Comparison of ENCODE assay signal across 12 cellular contexts in the genomic region with DNA sequence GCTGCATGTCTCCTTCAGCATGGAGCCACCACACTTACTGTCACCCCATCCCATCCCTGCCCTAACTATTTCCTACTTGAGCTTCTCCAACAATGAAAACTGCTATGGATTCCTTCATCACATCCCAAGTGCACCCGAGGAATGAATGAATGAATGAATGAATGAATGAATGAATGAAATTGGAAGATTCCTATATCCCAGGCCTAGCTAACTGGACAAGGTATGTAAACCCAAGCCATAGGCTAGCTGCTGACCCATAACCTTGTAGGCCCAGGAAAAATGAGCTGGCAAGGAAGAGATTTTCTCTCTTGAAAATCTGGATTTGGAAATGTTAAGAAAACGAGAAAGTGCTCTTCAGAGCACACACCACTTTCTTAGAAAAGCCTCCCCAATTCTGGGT.
DNase-seq lines count a peak whose midpoint lies in the region; ATAC-seq and TF ChIP-seq lines count a peak whose summit lies in the region.
"Had no signal": no experiment of that assay in that cellular context is flagged by ENCODE, and none has a peak within 500 bp of the region (broad histone marks: within the 10 kb centered on the region; RNA-seq: fewer than 3 reads in every experiment).

No MANE protein-coding gene starts in this region.

- no peak overlapping the region for H3K9ac ChIP-seq in neuronal stem cell (ENCODE audit: low read depth, low read length, poor library complexity)

- no peak overlapping the region for H3K4ac ChIP-seq in neuronal stem cell (ENCODE audit: low read length)

- no peak overlapping the region for H3K23ac ChIP-seq in neuronal stem cell (ENCODE audit: low read depth, low read length, poor library complexity)

- H3K4me1 ChIP-seq in PC-9 (replicated peaks; ENCODE audit: insufficient read depth) (peaks cover 7% of the 10 kb centered on the region; the same call in 1 of the 2 replicates), neuronal stem cell (ENCODE audit: control insufficient read depth in 2 of 2, insufficient read depth in 1 of 2, low read depth in 1 of 2, low read length in 2 of 2) (peaks cover 0 to 3% of the 10 kb centered on the region in 2 donors)
- H3K4me1 ChIP-seq: A549, BE2C, Caco-2 had no signal

- DNase-seq in PC-9 (no peak), dorsolateral prefrontal cortex (no peak), neuronal stem cell (ENCODE audit: low spot score) (no peak), iPS-NIHi7 (ENCODE audit: extremely low spot score) (no peak), NCI-H2029 (lab: John Stamatoyannopoulos, UW) (no peak)
- DNase-seq: BE2C; Caco-2; CD8-positive, alpha-beta memory T cell; DND-41; GDM1 had no signal

- H3K4me3 ChIP-seq in PC-9 (no peak overlapping the region), dorsolateral prefrontal cortex (no peak overlapping the region), neuronal stem cell (ENCODE audit: low read length in 2 of 2) (peak overlapping the region in 1 of 2 donors; percentile 54)
- H3K4me3 ChIP-seq: A549 had no signal

- no peaks in the 10 kb centered on the region for H3K79me2 ChIP-seq in PC-9 (ENCODE audit: low read depth)

- ATAC-seq in SK-N-SH treated with all-trans-retinoic acid at 6 μM for 48 hours: no peak
- ATAC-seq: A549 had no signal

- CTCF ChIA-PET in PC-9 (lab: Charles Lee): no interaction called here

- no peak overlapping the region for H2BK120ac ChIP-seq in neuronal stem cell (ENCODE audit: low read depth, low read length)

- no peak overlapping the region for H4K8ac ChIP-seq in neuronal stem cell (ENCODE audit: low read depth, low read length)

- no peak overlapping the region for H3K14ac ChIP-seq in neuronal stem cell (ENCODE audit: low read length)

- no peaks in the 10 kb centered on the region for H3K79me1 ChIP-seq in neuronal stem cell (ENCODE audit: low read depth, low read length)

- no peaks in the 10 kb centered on the region for H3K27me3 ChIP-seq in PC-9 (ENCODE audit: insufficient read depth, low read depth)
- H3K27me3 ChIP-seq in dorsolateral prefrontal cortex: no peaks in the 10 kb centered on the region
- peaks cover 0 to 3% (median 0%) of the 10 kb centered on the region in 3 experiments for H3K27me3 ChIP-seq in neuronal stem cell (ENCODE audit: control insufficient read depth in 3 of 3, insufficient read depth in 3 of 3, low read depth in 1 of 3, low read length in 3 of 3)

- WGBS in neuronal stem cell (ENCODE audit: extremely low coverage in 2 of 2, insufficient read length in 2 of 2, insufficient replicate concordance in 1 of 2), 2 donors: no CpG with 5 or more reads among the region's 2 CpGs

- no peak overlapping the region for H3K4me2 ChIP-seq in PC-9
- no peak overlapping the region for H3K4me2 ChIP-seq in neuronal stem cell (ENCODE audit: insufficient read depth, low read length, poor library complexity, severe bottlenecking)
- H3K4me2 ChIP-seq: A549 had no signal

- H2BK5ac ChIP-seq in neuronal stem cell (ENCODE audit: low read length): no peak overlapping the region

- no TSS peak for BruUV-seq in PC-9 (replicated peaks; lab: Mats Ljungman, UMichigan)

- H2AFZ ChIP-seq in PC-9: no peak overlapping the region
- no peak overlapping the region for H2AFZ ChIP-seq in neuronal stem cell (ENCODE audit: low read length)

- no peaks in the 10 kb centered on the region for H4K20me1 ChIP-seq in PC-9 (ENCODE audit: insufficient read depth)

- H4K91ac ChIP-seq in neuronal stem cell (ENCODE audit: low read depth, low read length, poor library complexity): no peak overlapping the region

- H3K27ac ChIP-seq in PC-9 (peak overlapping the region; percentile 28; the same call in 1 of the 2 replicates), dorsolateral prefrontal cortex (peak overlapping the region in 31 of 59 donors; percentile 4 to 83 (median 57)), neuronal stem cell (replicated peaks; ENCODE audit: low read length) (no peak overlapping the region)
- H3K27ac ChIP-seq: A549 had no signal

- H2BK15ac ChIP-seq in neuronal stem cell (ENCODE audit: low read length): no peak overlapping the region

- no peak overlapping the region for H2AK5ac ChIP-seq in neuronal stem cell (ENCODE audit: low read depth, low read length)

- no peaks in the 10 kb centered on the region; the same call in 1 of the 2 replicates for H3K9me3 ChIP-seq in PC-9 (ENCODE audit: insufficient read depth, low read depth)
- H3K9me3 ChIP-seq in neuronal stem cell (replicated peaks in 1 of 2; ENCODE audit: control insufficient read depth in 2 of 2, insufficient read depth in 1 of 2, low read depth in 1 of 2, low read length in 2 of 2): peaks cover 0 to 2% of the 10 kb centered on the region in 2 donors
- H3K9me3 ChIP-seq: A549, BE2C, Caco-2 had no signal

- POLR2A ChIA-PET in PC-9 (lab: Charles Lee; ENCODE audit: unreplicated experiment): interaction anchor here (0.6 kb wide), 1 partner anchor 108 kb away, joined by 5 read pairs; no protein-coding TSS in a partner anchor

- no peaks in the 10 kb centered on the region for H3K36me3 ChIP-seq in PC-9 (ENCODE audit: low read depth)
- no peaks in the 10 kb centered on the region for H3K36me3 ChIP-seq in neuronal stem cell (replicated peaks in 1 of 2; ENCODE audit: control insufficient read depth in 2 of 2, insufficient read depth in 2 of 2, low read length in 2 of 2)
- H3K36me3 ChIP-seq: BE2C had no signal

- H3K9me2 ChIP-seq in PC-9 (ENCODE audit: insufficient read depth): no peaks in the 10 kb centered on the region

- intact Hi-C loops in PC-9 (cut with micrococcal nuclease; ENCODE audit: unreplicated experiment) (no loop called here), dorsolateral prefrontal cortex (cut with DNase I) (no loop called here)

- TF ChIP-seq CTCF in PC-9 (conservative IDR thresholded peaks at IDR 0.05) (no peak), dorsolateral prefrontal cortex (IDR thresholded peaks at IDR 0.05 in 54 of 56, conservative IDR thresholded peaks at IDR 0.05 in 2 of 56; ENCODE audit: low read depth in 1 of 56, partially characterized antibody in 56 of 56) (no peak)

- peak overlapping the region; percentile 85 for H3K18ac ChIP-seq in neuronal stem cell (ENCODE audit: low read length)

- no peak overlapping the region for H2BK12ac ChIP-seq in neuronal stem cell (ENCODE audit: low read length)

- H3F3A ChIP-seq in PC-9 (ENCODE audit: insufficient read depth, low read depth): 0 out of 2 replicates have a peak, but pooled peaks cover 5% of the 10 kb centered on the region

TF ChIP-seq in SK-N-SH treated with all-trans-retinoic acid at 6 μM for 48 hours, 23 proteins besides CTCF, POLR2A, EP300 and RAD21 (continues in another document):
- TF ChIP-seq PPARA (CRISPR knock-in tag; IDR thresholded peaks at IDR 0.05; ENCODE audit: borderline replicate concordance): no peak
- TF ChIP-seq RARB (CRISPR knock-in tag; IDR thresholded peaks at IDR 0.05): no peak
- TF ChIP-seq GLIS3 (CRISPR knock-in tag; IDR thresholded peaks at IDR 0.05): no peak
- TF ChIP-seq ZNF565 (CRISPR knock-in tag; conservative IDR thresholded peaks at IDR 0.05; ENCODE audit: low read depth): no peak
- TF ChIP-seq, protein P1, sequence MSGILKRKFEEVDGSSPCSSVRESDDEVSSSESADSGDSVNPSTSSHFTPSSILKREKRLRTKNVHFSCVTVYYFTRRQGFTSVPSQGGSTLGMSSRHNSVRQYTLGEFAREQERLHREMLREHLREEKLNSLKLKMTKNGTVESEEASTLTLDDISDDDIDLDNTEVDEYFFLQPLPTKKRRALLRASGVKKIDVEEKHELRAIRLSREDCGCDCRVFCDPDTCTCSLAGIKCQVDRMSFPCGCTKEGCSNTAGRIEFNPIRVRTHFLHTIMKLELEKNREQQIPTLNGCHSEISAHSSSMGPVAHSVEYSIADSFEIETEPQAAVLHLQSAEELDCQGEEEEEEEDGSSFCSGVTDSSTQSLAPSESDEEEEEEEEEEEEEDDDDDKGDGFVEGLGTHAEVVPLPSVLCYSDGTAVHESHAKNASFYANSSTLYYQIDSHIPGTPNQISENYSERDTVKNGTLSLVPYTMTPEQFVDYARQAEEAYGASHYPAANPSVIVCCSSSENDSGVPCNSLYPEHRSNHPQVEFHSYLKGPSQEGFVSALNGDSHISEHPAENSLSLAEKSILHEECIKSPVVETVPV (CRISPR knock-in tag; IDR thresholded peaks at IDR 0.05): no peak
- no peak for TF ChIP-seq ZC3H10 (CRISPR knock-in tag; IDR thresholded peaks at IDR 0.05)
- no peak for TF ChIP-seq ARNTL (CRISPR knock-in tag; IDR thresholded peaks at IDR 0.05; ENCODE audit: borderline replicate concordance, low read depth)
- TF ChIP-seq ESRRG (CRISPR knock-in tag; IDR thresholded peaks at IDR 0.05): no peak
- no peak for TF ChIP-seq SNAI2 (CRISPR knock-in tag; IDR thresholded peaks at IDR 0.05)
- TF ChIP-seq ZNF8 (CRISPR knock-in tag; IDR thresholded peaks at IDR 0.05): no peak
- no peak for TF ChIP-seq TCF4 (CRISPR knock-in tag; IDR thresholded peaks at IDR 0.05; ENCODE audit: borderline replicate concordance)
- TF ChIP-seq, protein P2, sequence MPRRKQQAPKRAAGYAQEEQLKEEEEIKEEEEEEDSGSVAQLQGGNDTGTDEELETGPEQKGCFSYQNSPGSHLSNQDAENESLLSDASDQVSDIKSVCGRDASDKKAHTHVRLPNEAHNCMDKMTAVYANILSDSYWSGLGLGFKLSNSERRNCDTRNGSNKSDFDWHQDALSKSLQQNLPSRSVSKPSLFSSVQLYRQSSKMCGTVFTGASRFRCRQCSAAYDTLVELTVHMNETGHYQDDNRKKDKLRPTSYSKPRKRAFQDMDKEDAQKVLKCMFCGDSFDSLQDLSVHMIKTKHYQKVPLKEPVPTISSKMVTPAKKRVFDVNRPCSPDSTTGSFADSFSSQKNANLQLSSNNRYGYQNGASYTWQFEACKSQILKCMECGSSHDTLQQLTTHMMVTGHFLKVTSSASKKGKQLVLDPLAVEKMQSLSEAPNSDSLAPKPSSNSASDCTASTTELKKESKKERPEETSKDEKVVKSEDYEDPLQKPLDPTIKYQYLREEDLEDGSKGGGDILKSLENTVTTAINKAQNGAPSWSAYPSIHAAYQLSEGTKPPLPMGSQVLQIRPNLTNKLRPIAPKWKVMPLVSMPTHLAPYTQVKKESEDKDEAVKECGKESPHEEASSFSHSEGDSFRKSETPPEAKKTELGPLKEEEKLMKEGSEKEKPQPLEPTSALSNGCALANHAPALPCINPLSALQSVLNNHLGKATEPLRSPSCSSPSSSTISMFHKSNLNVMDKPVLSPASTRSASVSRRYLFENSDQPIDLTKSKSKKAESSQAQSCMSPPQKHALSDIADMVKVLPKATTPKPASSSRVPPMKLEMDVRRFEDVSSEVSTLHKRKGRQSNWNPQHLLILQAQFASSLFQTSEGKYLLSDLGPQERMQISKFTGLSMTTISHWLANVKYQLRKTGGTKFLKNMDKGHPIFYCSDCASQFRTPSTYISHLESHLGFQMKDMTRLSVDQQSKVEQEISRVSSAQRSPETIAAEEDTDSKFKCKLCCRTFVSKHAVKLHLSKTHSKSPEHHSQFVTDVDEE (CRISPR knock-in tag; IDR thresholded peaks at IDR 0.05): no peak
- TF ChIP-seq ZFP3 (CRISPR knock-in tag; IDR thresholded peaks at IDR 0.05): no peak
- no peak for TF ChIP-seq ZFP30 (CRISPR knock-in tag; IDR thresholded peaks at IDR 0.05)
- TF ChIP-seq TOX (CRISPR knock-in tag; IDR thresholded peaks at IDR 0.05; ENCODE audit: borderline replicate concordance): no peak
- TF ChIP-seq ZNF70 (CRISPR knock-in tag; IDR thresholded peaks at IDR 0.05): no peak
